Comparison of ENCODE assay signal across 27 cellular contexts in genomic region chr12:41234672-41235071, GRCh38. TPM values are rescaled to one million over a fixed set of nuclear protein-coding genes. Genes with fewer than 3 reads are reported as not detected.
"Had no signal": no experiment of that assay in that cellular context is flagged by ENCODE, and none has a peak within 500 bp of the region (broad histone marks: within the 10 kb centered on the region; RNA-seq: fewer than 3 reads in every experiment).

No MANE protein-coding gene starts in this region.

- H3K27ac ChIP-seq: adrenal gland, ascending aorta, brain microvascular endothelial cell, lower lobe of right lung, sigmoid colon, stomach, suprapubic skin, transverse colon, WERI-Rb-1 had no signal

- ATAC-seq: activated CD8-positive, alpha-beta T cell treated with anti-CD3 and anti-CD28 coated beads for 36 hours; left colon; lower lobe of right lung; naive thymus-derived CD4-positive, alpha-beta T cell; stimulated activated memory B cell treated with anti-CD40 and anti-IgM and Interleukin-4, amounts not matched to agents 10 μg/mL and 1 μg/mL and 100 μg/mL, for 72 hours had no signal

- H3K4me1 ChIP-seq: adrenal gland, ascending aorta, lower lobe of right lung, suprapubic skin, transverse colon had no signal

- H3K36me3 ChIP-seq: adrenal gland, ascending aorta, brain microvascular endothelial cell, lower lobe of right lung, sigmoid colon, stomach, suprapubic skin, transverse colon, WERI-Rb-1 had no signal

- H3K27me3 ChIP-seq: adrenal gland, ascending aorta, brain microvascular endothelial cell, sigmoid colon, stomach, suprapubic skin, transverse colon had no signal

- DNase-seq: activated CD4-positive, alpha-beta T cell treated with anti-CD3 and anti-CD28 coated beads, Interleukin-2, amount 10 ng/mL, durations not matched to agents 7 days and 5 days; activated CD4-positive, CD25-positive, alpha-beta regulatory T cell treated with anti-CD3 and anti-CD28 coated beads, Interleukin-2, amount 50 U/mL, for 72 hours; activated CD8-positive, alpha-beta T cell treated with anti-CD3 and anti-CD28 coated beads for 36 hours; activated gamma-delta T cell treated with Interleukin-2 at 50 U/mL for 16 hours; adrenal gland; brain microvascular endothelial cell; caudate nucleus; effector CD4-positive, alpha-beta T cell; erythroblast; foreskin fibroblast; left colon; lower lobe of right lung; mesendoderm; naive thymus-derived CD4-positive, alpha-beta T cell; sigmoid colon; stimulated activated CD4-positive, alpha-beta T cell treated with anti-CD3 and anti-CD28 coated beads, Interleukin-15, amount 100 ng/mL, for 24 hours; stomach; transverse colon; WERI-Rb-1 had no signal

- H3K4me3 ChIP-seq: adrenal gland, ascending aorta, lower lobe of right lung, sigmoid colon, smooth muscle cell, stomach, suprapubic skin, transverse colon had no signal

- H3K9me3 ChIP-seq: adrenal gland, ascending aorta, lower lobe of right lung, sigmoid colon, suprapubic skin, transverse colon had no signal

RNA-seq across cellular contexts. Expression of gene PDZRN4, which starts 46.6 kb away (rescaled TPM):
- total RNA-seq: activated CD4-positive, alpha-beta T cell treated with anti-CD3 and anti-CD28 coated beads, Interleukin-2, amount 10 ng/mL, durations not matched to agents 7 days and 5 days; activated CD8-positive, alpha-beta T cell treated with anti-CD3 and anti-CD28 coated beads for 36 hours; activated T-helper 1 cell treated with anti-CD3 and anti-CD28 coated beads, Interleukin-12 subunit alpha, Interleukin-12 subunit beta, Interleukin-2, Interleukin-4 antibody, amounts not matched to agents 30 ng/mL and 10 ng/mL and 1 ng/mL, durations not matched to agents 14 hours and 24 hours and 36 hours; fibroblast of lung; glomerular endothelial cell; naive thymus-derived CD4-positive, alpha-beta T cell; osteoblast had no signal
